1 cellular context compared by ENCODE assay signal in the genomic region with DNA sequence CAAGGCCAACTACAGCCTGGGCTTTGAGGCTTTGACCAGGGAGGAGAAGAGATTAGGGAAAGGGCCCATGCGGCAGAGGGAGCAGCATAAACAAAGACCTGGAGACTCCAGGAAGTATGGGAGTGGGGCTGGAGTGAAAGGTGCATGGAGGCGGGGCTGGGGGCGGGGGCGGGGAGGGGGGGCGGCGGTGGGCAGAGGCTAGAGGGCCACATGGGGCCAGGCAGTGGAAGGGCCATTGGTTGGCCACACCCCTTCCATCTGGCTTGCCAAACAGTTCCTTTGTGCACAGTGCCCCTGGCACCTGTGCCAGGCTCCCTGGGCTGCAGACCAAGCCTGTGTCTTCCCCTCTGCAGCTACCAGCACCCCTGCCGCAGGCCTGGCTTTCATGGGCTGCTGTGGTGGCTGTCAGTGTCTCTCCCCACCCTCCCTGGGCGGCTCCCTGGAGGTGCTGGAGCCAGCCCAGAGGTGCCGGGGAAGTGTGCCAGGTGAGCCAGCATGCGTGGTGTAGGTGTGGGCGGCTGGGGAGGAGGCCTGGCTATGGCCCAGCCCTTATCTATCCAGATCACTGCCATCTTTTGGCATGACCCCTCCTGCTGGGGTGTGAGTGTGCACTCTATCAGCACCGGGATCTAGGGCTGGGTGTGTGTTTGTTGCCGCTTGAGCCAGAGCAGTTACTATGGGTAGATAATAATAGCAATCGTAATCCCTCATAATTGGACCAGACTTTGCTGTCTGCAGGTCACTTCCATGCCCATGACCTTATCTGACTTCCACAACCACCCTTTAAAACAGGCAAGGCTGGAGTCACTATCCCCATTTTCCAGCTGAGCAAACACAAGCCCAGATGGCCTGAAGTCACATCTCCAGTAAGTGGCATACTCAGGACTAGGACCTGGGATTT.
TF ChIP-seq lines count a peak whose summit lies in the region.

No MANE protein-coding gene starts in this region.

TF ChIP-seq in K562, 482 proteins besides CTCF, POLR2A, EP300 and RAD21 (continued from another document):
- TF ChIP-seq, protein P1, sequence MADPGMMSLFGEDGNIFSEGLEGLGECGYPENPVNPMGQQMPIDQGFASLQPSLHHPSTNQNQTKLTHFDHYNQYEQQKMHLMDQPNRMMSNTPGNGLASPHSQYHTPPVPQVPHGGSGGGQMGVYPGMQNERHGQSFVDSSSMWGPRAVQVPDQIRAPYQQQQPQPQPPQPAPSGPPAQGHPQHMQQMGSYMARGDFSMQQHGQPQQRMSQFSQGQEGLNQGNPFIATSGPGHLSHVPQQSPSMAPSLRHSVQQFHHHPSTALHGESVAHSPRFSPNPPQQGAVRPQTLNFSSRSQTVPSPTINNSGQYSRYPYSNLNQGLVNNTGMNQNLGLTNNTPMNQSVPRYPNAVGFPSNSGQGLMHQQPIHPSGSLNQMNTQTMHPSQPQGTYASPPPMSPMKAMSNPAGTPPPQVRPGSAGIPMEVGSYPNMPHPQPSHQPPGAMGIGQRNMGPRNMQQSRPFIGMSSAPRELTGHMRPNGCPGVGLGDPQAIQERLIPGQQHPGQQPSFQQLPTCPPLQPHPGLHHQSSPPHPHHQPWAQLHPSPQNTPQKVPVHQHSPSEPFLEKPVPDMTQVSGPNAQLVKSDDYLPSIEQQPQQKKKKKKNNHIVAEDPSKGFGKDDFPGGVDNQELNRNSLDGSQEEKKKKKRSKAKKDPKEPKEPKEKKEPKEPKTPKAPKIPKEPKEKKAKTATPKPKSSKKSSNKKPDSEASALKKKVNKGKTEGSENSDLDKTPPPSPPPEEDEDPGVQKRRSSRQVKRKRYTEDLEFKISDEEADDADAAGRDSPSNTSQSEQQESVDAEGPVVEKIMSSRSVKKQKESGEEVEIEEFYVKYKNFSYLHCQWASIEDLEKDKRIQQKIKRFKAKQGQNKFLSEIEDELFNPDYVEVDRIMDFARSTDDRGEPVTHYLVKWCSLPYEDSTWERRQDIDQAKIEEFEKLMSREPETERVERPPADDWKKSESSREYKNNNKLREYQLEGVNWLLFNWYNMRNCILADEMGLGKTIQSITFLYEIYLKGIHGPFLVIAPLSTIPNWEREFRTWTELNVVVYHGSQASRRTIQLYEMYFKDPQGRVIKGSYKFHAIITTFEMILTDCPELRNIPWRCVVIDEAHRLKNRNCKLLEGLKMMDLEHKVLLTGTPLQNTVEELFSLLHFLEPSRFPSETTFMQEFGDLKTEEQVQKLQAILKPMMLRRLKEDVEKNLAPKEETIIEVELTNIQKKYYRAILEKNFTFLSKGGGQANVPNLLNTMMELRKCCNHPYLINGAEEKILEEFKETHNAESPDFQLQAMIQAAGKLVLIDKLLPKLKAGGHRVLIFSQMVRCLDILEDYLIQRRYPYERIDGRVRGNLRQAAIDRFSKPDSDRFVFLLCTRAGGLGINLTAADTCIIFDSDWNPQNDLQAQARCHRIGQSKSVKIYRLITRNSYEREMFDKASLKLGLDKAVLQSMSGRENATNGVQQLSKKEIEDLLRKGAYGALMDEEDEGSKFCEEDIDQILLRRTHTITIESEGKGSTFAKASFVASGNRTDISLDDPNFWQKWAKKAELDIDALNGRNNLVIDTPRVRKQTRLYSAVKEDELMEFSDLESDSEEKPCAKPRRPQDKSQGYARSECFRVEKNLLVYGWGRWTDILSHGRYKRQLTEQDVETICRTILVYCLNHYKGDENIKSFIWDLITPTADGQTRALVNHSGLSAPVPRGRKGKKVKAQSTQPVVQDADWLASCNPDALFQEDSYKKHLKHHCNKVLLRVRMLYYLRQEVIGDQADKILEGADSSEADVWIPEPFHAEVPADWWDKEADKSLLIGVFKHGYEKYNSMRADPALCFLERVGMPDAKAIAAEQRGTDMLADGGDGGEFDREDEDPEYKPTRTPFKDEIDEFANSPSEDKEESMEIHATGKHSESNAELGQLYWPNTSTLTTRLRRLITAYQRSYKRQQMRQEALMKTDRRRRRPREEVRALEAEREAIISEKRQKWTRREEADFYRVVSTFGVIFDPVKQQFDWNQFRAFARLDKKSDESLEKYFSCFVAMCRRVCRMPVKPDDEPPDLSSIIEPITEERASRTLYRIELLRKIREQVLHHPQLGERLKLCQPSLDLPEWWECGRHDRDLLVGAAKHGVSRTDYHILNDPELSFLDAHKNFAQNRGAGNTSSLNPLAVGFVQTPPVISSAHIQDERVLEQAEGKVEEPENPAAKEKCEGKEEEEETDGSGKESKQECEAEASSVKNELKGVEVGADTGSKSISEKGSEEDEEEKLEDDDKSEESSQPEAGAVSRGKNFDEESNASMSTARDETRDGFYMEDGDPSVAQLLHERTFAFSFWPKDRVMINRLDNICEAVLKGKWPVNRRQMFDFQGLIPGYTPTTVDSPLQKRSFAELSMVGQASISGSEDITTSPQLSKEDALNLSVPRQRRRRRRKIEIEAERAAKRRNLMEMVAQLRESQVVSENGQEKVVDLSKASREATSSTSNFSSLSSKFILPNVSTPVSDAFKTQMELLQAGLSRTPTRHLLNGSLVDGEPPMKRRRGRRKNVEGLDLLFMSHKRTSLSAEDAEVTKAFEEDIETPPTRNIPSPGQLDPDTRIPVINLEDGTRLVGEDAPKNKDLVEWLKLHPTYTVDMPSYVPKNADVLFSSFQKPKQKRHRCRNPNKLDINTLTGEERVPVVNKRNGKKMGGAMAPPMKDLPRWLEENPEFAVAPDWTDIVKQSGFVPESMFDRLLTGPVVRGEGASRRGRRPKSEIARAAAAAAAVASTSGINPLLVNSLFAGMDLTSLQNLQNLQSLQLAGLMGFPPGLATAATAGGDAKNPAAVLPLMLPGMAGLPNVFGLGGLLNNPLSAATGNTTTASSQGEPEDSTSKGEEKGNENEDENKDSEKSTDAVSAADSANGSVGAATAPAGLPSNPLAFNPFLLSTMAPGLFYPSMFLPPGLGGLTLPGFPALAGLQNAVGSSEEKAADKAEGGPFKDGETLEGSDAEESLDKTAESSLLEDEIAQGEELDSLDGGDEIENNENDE (IDR thresholded peaks at IDR 0.05; ENCODE audit: low read depth, low read length) = no peak
- TF ChIP-seq RCOR1 (IDR thresholded peaks at IDR 0.05; ENCODE audit: borderline replicate concordance in 1 of 2, low read depth in 2 of 2, low read length in 2 of 2) (no peak), FOXA3 (CRISPR knock-in tag; conservative IDR thresholded peaks at IDR 0.05 in 1 of 2, IDR thresholded peaks at IDR 0.05 in 1 of 2) (peak in 1 of 2 experiments; percentile 78; a peak in 2 of 4 replicates), FOXJ2 (tag; IDR thresholded peaks at IDR 0.05) (peak; percentile 93), SP2 (IDR thresholded peaks at IDR 0.05; ENCODE audit: extremely low read depth, low read depth, low read length, poor library complexity, severe bottlenecking) (no peak)
- TF ChIP-seq, protein P2, sequence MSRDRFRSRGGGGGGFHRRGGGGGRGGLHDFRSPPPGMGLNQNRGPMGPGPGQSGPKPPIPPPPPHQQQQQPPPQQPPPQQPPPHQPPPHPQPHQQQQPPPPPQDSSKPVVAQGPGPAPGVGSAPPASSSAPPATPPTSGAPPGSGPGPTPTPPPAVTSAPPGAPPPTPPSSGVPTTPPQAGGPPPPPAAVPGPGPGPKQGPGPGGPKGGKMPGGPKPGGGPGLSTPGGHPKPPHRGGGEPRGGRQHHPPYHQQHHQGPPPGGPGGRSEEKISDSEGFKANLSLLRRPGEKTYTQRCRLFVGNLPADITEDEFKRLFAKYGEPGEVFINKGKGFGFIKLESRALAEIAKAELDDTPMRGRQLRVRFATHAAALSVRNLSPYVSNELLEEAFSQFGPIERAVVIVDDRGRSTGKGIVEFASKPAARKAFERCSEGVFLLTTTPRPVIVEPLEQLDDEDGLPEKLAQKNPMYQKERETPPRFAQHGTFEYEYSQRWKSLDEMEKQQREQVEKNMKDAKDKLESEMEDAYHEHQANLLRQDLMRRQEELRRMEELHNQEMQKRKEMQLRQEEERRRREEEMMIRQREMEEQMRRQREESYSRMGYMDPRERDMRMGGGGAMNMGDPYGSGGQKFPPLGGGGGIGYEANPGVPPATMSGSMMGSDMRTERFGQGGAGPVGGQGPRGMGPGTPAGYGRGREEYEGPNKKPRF (IDR thresholded peaks at IDR 0.05; ENCODE audit: low read depth, low read length) = no peak
- TF ChIP-seq, protein P3, sequence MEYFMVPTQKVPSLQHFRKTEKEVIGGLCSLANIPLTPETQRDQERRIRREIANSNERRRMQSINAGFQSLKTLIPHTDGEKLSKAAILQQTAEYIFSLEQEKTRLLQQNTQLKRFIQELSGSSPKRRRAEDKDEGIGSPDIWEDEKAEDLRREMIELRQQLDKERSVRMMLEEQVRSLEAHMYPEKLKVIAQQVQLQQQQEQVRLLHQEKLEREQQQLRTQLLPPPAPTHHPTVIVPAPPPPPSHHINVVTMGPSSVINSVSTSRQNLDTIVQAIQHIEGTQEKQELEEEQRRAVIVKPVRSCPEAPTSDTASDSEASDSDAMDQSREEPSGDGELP (CRISPR knock-in tag; IDR thresholded peaks at IDR 0.05; ENCODE audit: borderline replicate concordance) = no peak
- TF ChIP-seq, protein P4, sequence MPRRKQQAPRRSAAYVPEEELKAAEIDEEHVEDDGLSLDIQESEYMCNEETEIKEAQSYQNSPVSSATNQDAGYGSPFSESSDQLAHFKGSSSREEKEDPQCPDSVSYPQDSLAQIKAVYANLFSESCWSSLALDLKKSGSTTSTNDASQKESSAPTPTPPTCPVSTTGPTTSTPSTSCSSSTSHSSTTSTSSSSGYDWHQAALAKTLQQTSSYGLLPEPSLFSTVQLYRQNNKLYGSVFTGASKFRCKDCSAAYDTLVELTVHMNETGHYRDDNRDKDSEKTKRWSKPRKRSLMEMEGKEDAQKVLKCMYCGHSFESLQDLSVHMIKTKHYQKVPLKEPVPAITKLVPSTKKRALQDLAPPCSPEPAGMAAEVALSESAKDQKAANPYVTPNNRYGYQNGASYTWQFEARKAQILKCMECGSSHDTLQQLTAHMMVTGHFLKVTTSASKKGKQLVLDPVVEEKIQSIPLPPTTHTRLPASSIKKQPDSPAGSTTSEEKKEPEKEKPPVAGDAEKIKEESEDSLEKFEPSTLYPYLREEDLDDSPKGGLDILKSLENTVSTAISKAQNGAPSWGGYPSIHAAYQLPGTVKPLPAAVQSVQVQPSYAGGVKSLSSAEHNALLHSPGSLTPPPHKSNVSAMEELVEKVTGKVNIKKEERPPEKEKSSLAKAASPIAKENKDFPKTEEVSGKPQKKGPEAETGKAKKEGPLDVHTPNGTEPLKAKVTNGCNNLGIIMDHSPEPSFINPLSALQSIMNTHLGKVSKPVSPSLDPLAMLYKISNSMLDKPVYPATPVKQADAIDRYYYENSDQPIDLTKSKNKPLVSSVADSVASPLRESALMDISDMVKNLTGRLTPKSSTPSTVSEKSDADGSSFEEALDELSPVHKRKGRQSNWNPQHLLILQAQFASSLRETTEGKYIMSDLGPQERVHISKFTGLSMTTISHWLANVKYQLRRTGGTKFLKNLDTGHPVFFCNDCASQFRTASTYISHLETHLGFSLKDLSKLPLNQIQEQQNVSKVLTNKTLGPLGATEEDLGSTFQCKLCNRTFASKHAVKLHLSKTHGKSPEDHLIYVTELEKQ (CRISPR knock-in tag; IDR thresholded peaks at IDR 0.05) = no peak
